Comparison of ENCODE assay signal across 13 cellular contexts in the genomic region with DNA sequence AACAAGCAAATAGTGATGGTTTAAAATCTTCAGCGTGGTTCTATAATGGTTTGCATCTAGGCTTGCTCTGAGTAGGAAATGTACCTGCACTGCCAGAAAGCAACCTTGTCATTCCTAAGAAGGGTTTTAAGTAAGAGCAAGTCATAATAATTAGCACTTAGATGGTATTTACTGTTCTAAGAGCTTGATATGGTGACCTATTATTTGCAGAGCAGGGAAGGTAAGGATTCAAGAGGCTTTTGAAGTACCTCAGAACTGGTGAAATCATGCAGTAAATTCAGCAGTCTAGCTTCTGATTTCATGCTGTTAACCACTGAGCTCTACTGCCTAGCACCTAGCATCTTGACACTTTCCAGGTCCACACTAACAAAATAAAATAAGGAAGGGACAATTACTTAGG. TPM values are rescaled to one million over a fixed set of nuclear protein-coding genes. Genes with fewer than 3 reads are reported as not detected.
DNase-seq lines count a peak whose midpoint lies in the region; ATAC-seq and TF ChIP-seq lines count a peak whose summit lies in the region.
"Had no signal": no experiment of that assay in that cellular context is flagged by ENCODE, and none has a peak within 500 bp of the region (broad histone marks: within the 10 kb centered on the region; RNA-seq: fewer than 3 reads in every experiment).

No MANE protein-coding gene starts in this region.

- peaks cover 36% of the 10 kb centered on the region for H3K4me1 Mint-ChIP-seq in activated naive CD4-positive, alpha-beta T cell treated with anti-CD3 and anti-CD28 coated beads, Interleukin-2, amount 50 U/mL, for 24 hours
- H3K4me1 Mint-ChIP-seq in WTC11 (peaks cover 17% of the 10 kb centered on the region), progenitor cell of endocrine pancreas (ENCODE audit: low read depth) (peaks cover 18% of the 10 kb centered on the region), natural killer cell (peaks cover 4 to 8% of the 10 kb centered on the region in 2 donors)

- POLR2A ChIA-PET in WTC11 (lab: Charles Lee): no interaction called here

- no peak for DNase-seq in activated naive CD4-positive, alpha-beta T cell treated with anti-CD3 and anti-CD28 coated beads, Interleukin-2, amount 50 U/mL, for 72 hours (ENCODE audit: low spot score in 2 of 2)
- DNase-seq in WTC11 (ENCODE audit: low spot score): no peak
- no peak for DNase-seq in progenitor cell of endocrine pancreas (ENCODE audit: low spot score, unreplicated experiment)
- DNase-seq in tibial artery: no peak
- no peak for DNase-seq in natural killer cell
- DNase-seq: BE2C, DMS 273 treated with DMSO at 0.1 percent for 48 hours, NCI-H1436 treated with DMSO at 0.1 percent for 48 hours, NCI-H446 treated with DMSO at 0.1 percent for 48 hours, NCI-H748 treated with DMSO at 0.1 percent for 48 hours had no signal

- no peaks in the 10 kb centered on the region for H3K9me3 Mint-ChIP-seq in activated naive CD4-positive, alpha-beta T cell treated with anti-CD3 and anti-CD28 coated beads, Interleukin-2, amount 50 U/mL, for 24 hours
- no peaks in the 10 kb centered on the region for H3K9me3 Mint-ChIP-seq in activated naive CD4-positive, alpha-beta T cell treated with anti-CD3 and anti-CD28 coated beads, Interleukin-2, amount 50 U/mL, for 72 hours
- H3K9me3 Mint-ChIP-seq in WTC11 (no peaks in the 10 kb centered on the region), progenitor cell of endocrine pancreas (ENCODE audit: low read depth) (no peaks in the 10 kb centered on the region), natural killer cell (no peaks in the 10 kb centered on the region)

- intact Hi-C loops in tibial artery (cut with DNase I; ENCODE audit: low total_unique reads): no loop called here
- intact Hi-C loops in natural killer cell (cut with micrococcal nuclease): no loop called here

- CTCF ChIA-PET in WTC11 (lab: Charles Lee): interaction anchor here (1.1 to 2.9 kb wide), 4 partner anchors 25 to 258 kb away, joined by 4 to 30 read pairs (median 10); no protein-coding TSS in a partner anchor

- H3K27me3 ChIP-seq in HUES48 (ENCODE audit: control insufficient read depth, insufficient read depth, low read length): no peaks in the 10 kb centered on the region
- no peaks in the 10 kb centered on the region for H3K27me3 ChIP-seq in tibial artery
- H3K27me3 ChIP-seq: BE2C had no signal

- ATAC-seq in activated naive CD4-positive, alpha-beta T cell treated with anti-CD3 and anti-CD28 coated beads, Interleukin-2, amount 50 U/mL, for 72 hours: no peak
- no peak for ATAC-seq in WTC11
- no peak for ATAC-seq in natural killer cell

- TF ChIP-seq CTCF in WTC11 (IDR thresholded peaks at IDR 0.05): no peak
- no peak for TF ChIP-seq CTCF in progenitor cell of endocrine pancreas (IDR thresholded peaks at IDR 0.05; ENCODE audit: unreplicated experiment)
- no peak for TF ChIP-seq CTCF in tibial artery (IDR thresholded peaks at IDR 0.05)
- TF ChIP-seq CTCF in natural killer cell (IDR thresholded peaks at IDR 0.05): no peak

- no peak overlapping the region for H3K4me3 Mint-ChIP-seq in activated naive CD4-positive, alpha-beta T cell treated with anti-CD3 and anti-CD28 coated beads, Interleukin-2, amount 50 U/mL, for 24 hours
- H3K4me3 Mint-ChIP-seq in WTC11: no peak overlapping the region
- H3K4me3 Mint-ChIP-seq in progenitor cell of endocrine pancreas (ENCODE audit: low read depth): no peak overlapping the region
- no peak overlapping the region for H3K4me3 Mint-ChIP-seq in natural killer cell

- H3K9me3 ChIP-seq in HUES48 (ENCODE audit: control insufficient read depth, insufficient read depth, low read length) (no peaks in the 10 kb centered on the region), tibial artery (no peaks in the 10 kb centered on the region)
- H3K9me3 ChIP-seq: BE2C, HAP-1 had no signal

- no peak overlapping the region for H3K4me3 ChIP-seq in HUES48 (ENCODE audit: low read depth, low read length)
- H3K4me3 ChIP-seq in tibial artery: no peak overlapping the region
- H3K4me3 ChIP-seq: HAP-1 had no signal

- peaks cover 33% of the 10 kb centered on the region for H3K36me3 Mint-ChIP-seq in activated naive CD4-positive, alpha-beta T cell treated with anti-CD3 and anti-CD28 coated beads, Interleukin-2, amount 50 U/mL, for 24 hours
- H3K36me3 Mint-ChIP-seq in activated naive CD4-positive, alpha-beta T cell treated with anti-CD3 and anti-CD28 coated beads, Interleukin-2, amount 50 U/mL, for 72 hours: peaks cover 51 to 65% of the 10 kb centered on the region in 2 donors
- H3K36me3 Mint-ChIP-seq in WTC11: peaks cover 97% of the 10 kb centered on the region
- H3K36me3 Mint-ChIP-seq in progenitor cell of endocrine pancreas (ENCODE audit: insufficient read depth): peaks cover 76% of the 10 kb centered on the region
- H3K36me3 Mint-ChIP-seq in natural killer cell: peaks cover 46% of the 10 kb centered on the region

- H3K36me3 ChIP-seq in HUES48 (ENCODE audit: control insufficient read depth, insufficient read depth, low read length) (peaks cover 98% of the 10 kb centered on the region), tibial artery (peaks cover 93 to 100% (median 97%) of the 10 kb centered on the region in 3 donors)

- H3K27ac ChIP-seq in HUES48 (ENCODE audit: low read depth, low read length): peak overlapping the region; percentile 15
- no peak overlapping the region for H3K27ac ChIP-seq in tibial artery

- peak overlapping the region; percentile 35 for H3K27ac Mint-ChIP-seq in activated naive CD4-positive, alpha-beta T cell treated with anti-CD3 and anti-CD28 coated beads, Interleukin-2, amount 50 U/mL, for 24 hours
- H3K27ac Mint-ChIP-seq in activated naive CD4-positive, alpha-beta T cell treated with anti-CD3 and anti-CD28 coated beads, Interleukin-2, amount 50 U/mL, for 72 hours: peak overlapping the region in 1 of 2 donors; percentile 27
- H3K27ac Mint-ChIP-seq in WTC11 (peak overlapping the region; percentile 69; the same call in 1 of the 2 replicates), progenitor cell of endocrine pancreas (peak overlapping the region; percentile 79), natural killer cell (peak overlapping the region in 1 of 2 donors; percentile 59)

- no peaks in the 10 kb centered on the region for H3K27me3 Mint-ChIP-seq in activated naive CD4-positive, alpha-beta T cell treated with anti-CD3 and anti-CD28 coated beads, Interleukin-2, amount 50 U/mL, for 24 hours
- H3K27me3 Mint-ChIP-seq in WTC11 (ENCODE audit: low read depth): no peaks in the 10 kb centered on the region
- no peaks in the 10 kb centered on the region for H3K27me3 Mint-ChIP-seq in progenitor cell of endocrine pancreas
- no peaks in the 10 kb centered on the region for H3K27me3 Mint-ChIP-seq in natural killer cell (ENCODE audit: low read depth in 2 of 2)

- peaks cover 4% of the 10 kb centered on the region for H3K4me1 ChIP-seq in HUES48 (ENCODE audit: control insufficient read depth, insufficient read depth, low read length)
- H3K4me1 ChIP-seq in tibial artery: no peaks in the 10 kb centered on the region
- H3K4me1 ChIP-seq: BE2C, HAP-1 had no signal

- H3K9ac ChIP-seq in HUES48 (ENCODE audit: low read depth, low read length): no peak overlapping the region

TF ChIP-seq in WTC11, 78 proteins besides CTCF, POLR2A, EP300 and RAD21:
- no peak for TF ChIP-seq ETV6 (CRISPR knock-in tag; IDR thresholded peaks at IDR 0.05)
- TF ChIP-seq, protein P1, sequence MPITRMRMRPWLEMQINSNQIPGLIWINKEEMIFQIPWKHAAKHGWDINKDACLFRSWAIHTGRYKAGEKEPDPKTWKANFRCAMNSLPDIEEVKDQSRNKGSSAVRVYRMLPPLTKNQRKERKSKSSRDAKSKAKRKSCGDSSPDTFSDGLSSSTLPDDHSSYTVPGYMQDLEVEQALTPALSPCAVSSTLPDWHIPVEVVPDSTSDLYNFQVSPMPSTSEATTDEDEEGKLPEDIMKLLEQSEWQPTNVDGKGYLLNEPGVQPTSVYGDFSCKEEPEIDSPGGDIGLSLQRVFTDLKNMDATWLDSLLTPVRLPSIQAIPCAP (CRISPR knock-in tag; IDR thresholded peaks at IDR 0.05): no peak
- TF ChIP-seq TP53 (CRISPR knock-in tag; IDR thresholded peaks at IDR 0.05): no peak
TF ChIP-seq in WTC11: peak in this region for 0.

RNA-seq across cellular contexts. Expression of gene ATP1A1, which starts 23.7 kb away (rescaled TPM):
- total RNA-seq in activated naive CD4-positive, alpha-beta T cell treated with anti-CD3 and anti-CD28 coated beads, Interleukin-2, amount 50 U/mL, for 72 hours: 100 to 1,000 TPM; 220 to 337 TPM
- 259 to 286 TPM (median 259 TPM) in 3 replicates for total RNA-seq in WTC11 (2021)
- total RNA-seq in progenitor cell of endocrine pancreas: 325 and 332 TPM in 2 replicates
- 100 to 1,000 TPM; 134 to 144 (median 140) TPM for total RNA-seq in natural killer cell
